Comparison of ENCODE assay signal across 8 cellular contexts in the genomic region with DNA sequence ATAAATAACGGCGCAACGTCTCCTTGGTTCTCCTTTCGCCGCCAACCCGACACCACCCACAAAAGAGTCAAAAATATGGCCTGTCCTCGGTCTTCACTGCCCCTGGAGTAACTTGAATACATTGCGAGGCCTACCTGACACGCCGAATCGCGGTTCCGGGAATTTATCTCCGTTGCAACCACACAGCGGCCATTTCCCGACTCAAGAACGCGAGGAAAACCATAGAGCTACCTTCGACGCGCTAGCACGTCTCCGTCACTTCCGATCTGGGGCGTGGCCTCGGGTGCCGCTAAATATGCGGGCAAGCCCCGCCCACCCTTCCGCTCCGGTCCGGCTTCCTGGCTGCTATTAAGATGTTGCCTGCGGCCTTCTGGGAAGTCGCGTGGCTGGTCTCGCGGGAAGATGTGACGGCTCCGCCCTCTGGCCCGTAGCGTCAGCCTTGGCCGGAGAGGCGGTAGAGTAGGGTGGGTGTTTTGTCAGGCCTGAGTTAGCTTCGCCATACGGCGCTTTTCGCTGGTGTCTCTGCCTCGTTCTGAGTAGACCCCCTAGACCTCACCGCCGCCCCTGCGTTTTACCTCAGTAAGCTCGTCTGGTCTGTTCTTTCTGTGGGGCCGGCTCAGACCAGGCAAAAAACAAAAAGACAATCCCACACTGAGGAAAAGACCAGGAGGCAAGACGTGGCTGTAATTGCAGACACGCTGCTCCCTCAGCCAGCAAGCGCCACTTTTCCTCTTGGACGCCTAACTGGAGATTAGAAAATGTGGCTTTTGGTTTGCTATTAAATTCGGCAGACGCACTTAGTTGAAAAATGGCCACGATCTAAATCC. TPM values are rescaled to one million over a fixed set of nuclear protein-coding genes. Genes with fewer than 3 reads are reported as not detected.
DNase-seq lines count a peak whose midpoint lies in the region; ATAC-seq, FAIRE-seq and TF ChIP-seq lines count a peak whose summit lies in the region.

Gene BCLAF1 (minus strand): TSS at position 268 of the 827 bp plus-strand sequence. CDS start 9,980 bp downstream, outside the sequence.

- H3K79me2 ChIP-seq in parathyroid adenoma, result peaks cover 43% of the 10 kb centered on the region

- H3K36me3 ChIP-seq in cardiac muscle cell (no peaks in the 10 kb centered on the region), parathyroid adenoma (ENCODE audit: control insufficient read depth, insufficient read depth, low read length) (no peaks in the 10 kb centered on the region), tibial nerve (no peaks in the 10 kb centered on the region)

- peaks cover 12% of the 10 kb centered on the region for H3K36me3 Mint-ChIP-seq in T-cell

- H3K4me2 ChIP-seq in parathyroid adenoma (ENCODE audit: low read length), result peak within 1 kb of the TSS; percentile 96

- no peaks in the 10 kb centered on the region for H3K9me3 ChIP-seq in cardiac muscle cell (ENCODE audit: low read depth)
- H3K9me3 ChIP-seq in parathyroid adenoma (ENCODE audit: control insufficient read depth, low read length), result no peaks in the 10 kb centered on the region
- H3K9me3 ChIP-seq in tibial nerve, result no peaks in the 10 kb centered on the region

- TF ChIP-seq POLR2A in GM12891 (IDR thresholded peaks at IDR 0.05; ENCODE audit: low read depth, low read length) (peak; percentile 99), tibial nerve (IDR thresholded peaks at IDR 0.05) (peak; percentile 95 to 100)

- peaks cover 49 to 69% (median 57%) of the 10 kb centered on the region in 3 donors for H3K4me1 Mint-ChIP-seq in T-cell

- peaks cover 21% of the 10 kb centered on the region for H3K4me1 ChIP-seq in cardiac muscle cell (ENCODE audit: low read depth)
- H3K4me1 ChIP-seq in parathyroid adenoma, result peaks cover 21% of the 10 kb centered on the region
- H3K4me1 ChIP-seq in tibial nerve, result peaks cover 0 to 50% (median 32%) of the 10 kb centered on the region in 4 donors

- H3K9me3 Mint-ChIP-seq in T-cell, result no peaks in the 10 kb centered on the region

- H3K4me3 ChIP-seq in cardiac muscle cell (peak within 1 kb of the TSS; percentile 84), parathyroid adenoma (ENCODE audit: low read depth, low read length) (peak within 1 kb of the TSS; percentile 100), tibial nerve (peak within 1 kb of the TSS; percentile 93 to 99 (median 97))

- H3K27me3 ChIP-seq in cardiac muscle cell (no peaks in the 10 kb centered on the region), parathyroid adenoma (ENCODE audit: control insufficient read depth, insufficient read depth, low read length) (no peaks in the 10 kb centered on the region), tibial nerve (no peaks in the 10 kb centered on the region)

- H2AFZ ChIP-seq in parathyroid adenoma, result peak within 1 kb of the TSS; percentile 92

- TF ChIP-seq CTCF in cardiac muscle cell (IDR thresholded peaks at IDR 0.05; ENCODE audit: low read depth, low read length) (no peak), parathyroid adenoma (IDR thresholded peaks at IDR 0.05) (peak; percentile 14), tibial nerve (IDR thresholded peaks at IDR 0.05) (peak in 1 of 5 experiments; percentile 34)

- H3K9ac ChIP-seq in parathyroid adenoma, result peak within 1 kb of the TSS; percentile 100

- DNase-seq in GM12891 (ENCODE audit: insufficient read length, low spot score) (peak; percentile 80), NCI-H1436 treated with DMSO at 0.1 percent for 48 hours (lab: John Stamatoyannopoulos, UW) (peak; percentile 96), T-cell (peak; percentile 98 to 100 (median 100)), cardiac muscle cell (ENCODE audit: low read depth in 1 of 2, low spot score in 1 of 2) (peak; percentile 100), tibial nerve (ENCODE audit: low spot score in 2 of 2) (peak; percentile 99)

- peak; percentile 91 for ATAC-seq in HG02840 (IDR thresholded peaks at IDR 0.05; ENCODE audit: low FRiP score, unreplicated experiment)
- ATAC-seq in T-cell (replicated peaks in 1 of 4), result peak; percentile 77 to 83 (median 82)

- TF ChIP-seq EP300 in tibial nerve (IDR thresholded peaks at IDR 0.05), result peak; percentile 93 to 100

- H3K4me3 Mint-ChIP-seq in T-cell, result peak within 1 kb of the TSS; percentile 95 to 100 (median 98)

- H3K27ac ChIP-seq in adipose tissue (ENCODE audit: low read depth, low read length), result peak within 1 kb of the TSS; percentile 99
- H3K27ac ChIP-seq in cardiac muscle cell, result peak within 1 kb of the TSS; percentile 100
- peak within 1 kb of the TSS; percentile 100 for H3K27ac ChIP-seq in parathyroid adenoma
- H3K27ac ChIP-seq in tibial nerve, result peak within 1 kb of the TSS; percentile 98 to 100 (median 100)

- WGBS in adipose tissue, 3 donors, result 0% methylated on average over 60 of the region's 60 CpGs
- 0 to 1% methylated on average over 31 to 57 of the region's 60 CpGs for WGBS in tibial nerve, 2 donors

- CTCF ChIA-PET in T-cell (lab: Charles Lee), result interaction anchor here in 1 of 2 donors (0.6 to 1.8 kb wide), 11 partner anchors 8 to 502 kb away, joined by 3 to 8 read pairs (median 3); partner anchors contain the start of genes MAP3K5 and MTFR2

- no peaks in the 10 kb centered on the region for H3K27me3 Mint-ChIP-seq in T-cell

- POLR2A ChIA-PET in T-cell (lab: Charles Lee), result interaction anchor here (0.5 to 5.8 kb wide), 27 partner anchors 8 to 1824 kb away, joined by 3 to 99 read pairs (median 4); partner anchors contain the start of genes AHI1 (in 1 of the 2), MAP3K5 (in 1 of the 2), MTFR2 (in 1 of the 2) and MYB (in 1 of the 2)

- H3K27ac Mint-ChIP-seq in T-cell, result peak within 1 kb of the TSS; percentile 100

- FAIRE-seq in GM12891 (lab: Jason Lieb, UNC), result peak; percentile 99

TF ChIP-seq in GM12891, 5 proteins besides CTCF, POLR2A, EP300 and RAD21:
- TF ChIP-seq TAF1 (IDR thresholded peaks at IDR 0.05; ENCODE audit: low read depth, low read length) (peak; percentile 96), POLR2AphosphoS5 (IDR thresholded peaks at IDR 0.05; ENCODE audit: low read depth, low read length) (peak; percentile 98), PAX5 (IDR thresholded peaks at IDR 0.05; ENCODE audit: insufficient read depth, low read length, severe bottlenecking) (no peak), POU2F2 (IDR thresholded peaks at IDR 0.05; ENCODE audit: low read depth, low read length) (peak; percentile 61; the same call in 1 of the 2 replicates)

RNA-seq across cellular contexts. Expression of gene BCLAF1, which starts in this region (rescaled TPM):
- 61.7 TPM for polyA plus RNA-seq in GM12891 (2012; ENCODE audit: low read depth, missing spikeins)
- 100 to 1,000 TPM; 155 to 435 (median 171) TPM for total RNA-seq in T-cell
- 10 to 100 TPM; 13.0 to 27.9 (median 24.2) TPM for polyA plus RNA-seq in adipose tissue
- 101 and 102 TPM in 2 replicates for total RNA-seq in cardiac muscle cell
- polyA plus RNA-seq in cardiac muscle cell, result 45.1 and 67.3 TPM in 2 replicates
- 100 to 1,000 TPM; 108 to 252 (median 151) TPM for total RNA-seq in tibial nerve

Comparison
In these comparisons a context has a peak if more than half of its experiments do, and no peak if none do; other contexts are left out.
1. Peak in every context shown above with its lines: DNase-seq, ATAC-seq, H3K4me3 ChIP-seq and H3K27ac ChIP-seq.